Comparison of ENCODE assay signal across 23 cellular contexts in genomic region chr2:28349546-28350165, GRCh38. TPM values are rescaled to one million over a fixed set of nuclear protein-coding genes. Genes with fewer than 3 reads are reported as not detected.
DNase-seq lines count a peak whose midpoint lies in the region; ATAC-seq and TF ChIP-seq lines count a peak whose summit lies in the region.
"Had no signal": no experiment of that assay in that cellular context is flagged by ENCODE, and none has a peak within 500 bp of the region (broad histone marks: within the 10 kb centered on the region; RNA-seq: fewer than 3 reads in every experiment).

No MANE protein-coding gene starts in this region.

- no peaks in the 10 kb centered on the region for H3K9me3 Mint-ChIP-seq in activated T-helper 17 cell treated with anti-CD3 and anti-CD28 coated beads, Interleukin-2, amount 50 U/mL, for 72 hours
- no peaks in the 10 kb centered on the region for H3K9me3 Mint-ChIP-seq in natural killer cell
- H3K9me3 Mint-ChIP-seq: dendritic cell treated with granulocyte-macrophage colony-stimulating factor and Interleukin-4, amounts not matched to agents 40 ng/mL and 50 ng/mL, for 4 days; T-cell had no signal

- H3K9me3 ChIP-seq in right atrium auricular region (no peaks in the 10 kb centered on the region), upper lobe of right lung (no peaks in the 10 kb centered on the region), WERI-Rb-1 (ENCODE audit: severe bottlenecking) (no peaks in the 10 kb centered on the region)
- H3K9me3 ChIP-seq: BLaER1, gastroesophageal sphincter, prostate gland, suprapubic skin, uterus had no signal

- no peak for TF ChIP-seq CTCF in right atrium auricular region (IDR thresholded peaks at IDR 0.05)
- TF ChIP-seq CTCF in natural killer cell (IDR thresholded peaks at IDR 0.05), result no peak
- TF ChIP-seq CTCF in upper lobe of right lung (IDR thresholded peaks at IDR 0.05), result no peak
- no peak for TF ChIP-seq CTCF in WERI-Rb-1 (IDR thresholded peaks at IDR 0.05; ENCODE audit: low read depth, low read length)

- H3K4me3 ChIP-seq in right atrium auricular region (no peak overlapping the region), upper lobe of right lung (no peak overlapping the region), WERI-Rb-1 (ENCODE audit: low read depth, low read length) (no peak overlapping the region)
- H3K4me3 ChIP-seq: BLaER1, gastroesophageal sphincter, prostate gland, suprapubic skin, uterus had no signal

- intact Hi-C loops in cardiac septum (cut with DNase I) (no loop called here), natural killer cell (cut with micrococcal nuclease) (no loop called here), upper lobe of right lung (cut with DNase I) (no loop called here)

- H3K36me3 ChIP-seq in right atrium auricular region, result no peaks in the 10 kb centered on the region
- H3K36me3 ChIP-seq in upper lobe of right lung, result no peaks in the 10 kb centered on the region
- H3K36me3 ChIP-seq in WERI-Rb-1, result no peaks in the 10 kb centered on the region
- H3K36me3 ChIP-seq: BLaER1, gastroesophageal sphincter, prostate gland, suprapubic skin, uterus had no signal

- peaks cover 0 to 7% of the 10 kb centered on the region in 2 donors for H3K4me1 ChIP-seq in right atrium auricular region
- no peaks in the 10 kb centered on the region for H3K4me1 ChIP-seq in upper lobe of right lung
- H3K4me1 ChIP-seq: prostate gland, uterus had no signal

- no peaks in the 10 kb centered on the region for H3K36me3 Mint-ChIP-seq in activated T-helper 17 cell treated with anti-CD3 and anti-CD28 coated beads, Interleukin-2, amount 50 U/mL, for 72 hours (ENCODE audit: low read depth)
- H3K36me3 Mint-ChIP-seq in natural killer cell, result no peaks in the 10 kb centered on the region
- H3K36me3 Mint-ChIP-seq: T-cell had no signal

- DNase-seq in cardiac septum (ENCODE audit: low spot score) (peak; percentile 59), right atrium auricular region (ENCODE audit: low spot score) (no peak), natural killer cell (no peak), upper lobe of right lung (peak; percentile 50), WERI-Rb-1 (no peak), middle frontal gyrus (ENCODE audit: extremely low spot score, low spot score) (no peak)
- DNase-seq: activated CD4-positive, alpha-beta T cell treated with anti-CD3 and anti-CD28 coated beads, Interleukin-2, amount 50 U/mL, for 1 hour; amygdala; EL; NCI-H1694 treated with DMSO at 0.1 percent for 48 hours; NCI-H526 treated with DMSO at 0.1 percent for 48 hours; small intestine; stimulated activated CD4-positive, alpha-beta T cell treated with anti-CD3 and anti-CD28 coated beads, Interleukin-2, amount 100 ng/mL, for 24 hours; T-cell; uterus had no signal

- peaks cover 17% of the 10 kb centered on the region for H3K4me1 Mint-ChIP-seq in activated T-helper 17 cell treated with anti-CD3 and anti-CD28 coated beads, Interleukin-2, amount 50 U/mL, for 72 hours
- peaks cover 24 to 49% of the 10 kb centered on the region in 2 donors for H3K4me1 Mint-ChIP-seq in natural killer cell

- no peaks in the 10 kb centered on the region for H3K27me3 Mint-ChIP-seq in activated T-helper 17 cell treated with anti-CD3 and anti-CD28 coated beads, Interleukin-2, amount 50 U/mL, for 72 hours
- no peaks in the 10 kb centered on the region for H3K27me3 Mint-ChIP-seq in natural killer cell (ENCODE audit: low read depth in 2 of 2)
- H3K27me3 Mint-ChIP-seq: T-cell had no signal

- H3K27me3 ChIP-seq in right atrium auricular region (no peaks in the 10 kb centered on the region), upper lobe of right lung (no peaks in the 10 kb centered on the region), WERI-Rb-1 (ENCODE audit: insufficient read depth, low read depth, severe bottlenecking) (no peaks in the 10 kb centered on the region)
- H3K27me3 ChIP-seq: BLaER1, gastroesophageal sphincter, suprapubic skin, uterus had no signal

- ATAC-seq in activated T-helper 17 cell treated with anti-CD3 and anti-CD28 coated beads, Interleukin-2, amount 50 U/mL, for 72 hours (replicated peaks), result no peak
- ATAC-seq in natural killer cell (no peak), upper lobe of right lung (no peak), GM19463 (IDR thresholded peaks at IDR 0.05; ENCODE audit: unreplicated experiment) (no peak)
- ATAC-seq: gastroesophageal sphincter, HCT116, T-cell had no signal

- H3K27ac ChIP-seq in right atrium auricular region (no peak overlapping the region), upper lobe of right lung (no peak overlapping the region), WERI-Rb-1 (no peak overlapping the region)
- H3K27ac ChIP-seq: BLaER1, gastroesophageal sphincter, prostate gland, suprapubic skin, uterus had no signal

- H3K27ac Mint-ChIP-seq in activated T-helper 17 cell treated with anti-CD3 and anti-CD28 coated beads, Interleukin-2, amount 50 U/mL, for 72 hours, result no peak overlapping the region
- peak overlapping the region; percentile 84 to 89 for H3K27ac Mint-ChIP-seq in natural killer cell
- H3K27ac Mint-ChIP-seq: dendritic cell treated with granulocyte-macrophage colony-stimulating factor and Interleukin-4, amounts not matched to agents 40 ng/mL and 50 ng/mL, for 4 days had no signal

- H3K4me3 Mint-ChIP-seq in activated T-helper 17 cell treated with anti-CD3 and anti-CD28 coated beads, Interleukin-2, amount 50 U/mL, for 72 hours, result peak overlapping the region; percentile 77
- peak overlapping the region; percentile 60 for H3K4me3 Mint-ChIP-seq in natural killer cell
- H3K4me3 Mint-ChIP-seq: dendritic cell treated with granulocyte-macrophage colony-stimulating factor and Interleukin-4, amounts not matched to agents 40 ng/mL and 50 ng/mL, for 4 days had no signal

RNA-seq across cellular contexts. Expression of gene FOSL2, which starts 43.0 kb away (rescaled TPM):
- total RNA-seq in cardiac septum (65.4 TPM), right atrium auricular region (100 to 1,000 TPM in 1 of 2 donors, 10 to 100 TPM in 1; 54.0 to 116 TPM), natural killer cell (100 to 1,000 TPM; 414 to 531 (median 455) TPM), upper lobe of right lung (123 TPM)
- total RNA-seq in activated T-helper 17 cell treated with anti-CD3 and anti-CD28 coated beads, Interleukin-2, amount 50 U/mL, for 72 hours, result 100 to 1,000 TPM in 1 of 2 donors, 10 to 100 TPM in 1; 90.9 to 214 TPM

Comparison
In these comparisons a context has a peak if more than half of its experiments do, and no peak if none do; other contexts are left out.
1. DNase-seq: peak in cardiac septum (single experiment) and upper lobe of right lung (single experiment); none in right atrium auricular region (single experiment), natural killer cell (single experiment), WERI-Rb-1 (single experiment) and middle frontal gyrus (single experiment).